19 cellular contexts compared by ENCODE assay signal in genomic region chr5:163362806-163363788, GRCh38.
DNase-seq lines count a peak whose midpoint lies in the region; ATAC-seq and TF ChIP-seq lines count a peak whose summit lies in the region.
"Had no signal": no experiment of that assay in that cellular context is flagged by ENCODE, and none has a peak within 500 bp of the region (broad histone marks: within the 10 kb centered on the region; RNA-seq: fewer than 3 reads in every experiment).

No MANE protein-coding gene starts in this region.

- H3F3A ChIP-seq in SK-N-SH (replicated peaks; ENCODE audit: insufficient read depth), result no peaks in the 10 kb centered on the region

- TF ChIP-seq EP300 in SK-N-SH (IDR thresholded peaks at IDR 0.05; ENCODE audit: borderline replicate concordance in 1 of 2, low read depth in 1 of 2, low read length in 1 of 2), result peak in 1 of 2 experiments; percentile 70; a peak in 2 of 4 replicates

- intact Hi-C loops in head of caudate nucleus (cut with DNase I), result no loop called here

- H4K20me1 ChIP-seq in SK-N-SH (ENCODE audit: insufficient read depth), result no peaks in the 10 kb centered on the region

- no peak overlapping the region for H3K9ac ChIP-seq in SK-N-SH

- no peak overlapping the region for H3K4me3 ChIP-seq in BE2C (ENCODE audit: low read depth, low read length)
- H3K4me3 ChIP-seq in SK-N-SH (ENCODE audit: low read depth in 2 of 2, low read length in 1 of 2), result no peak overlapping the region
- no peak overlapping the region for H3K4me3 ChIP-seq in MG63
- H3K4me3 ChIP-seq: cardiac muscle cell, dorsolateral prefrontal cortex, suprapubic skin had no signal

- H3K27me3 ChIP-seq in BE2C (no peaks in the 10 kb centered on the region), SK-N-SH (ENCODE audit: insufficient read depth) (no peaks in the 10 kb centered on the region; the same call in 1 of the 2 replicates), MG63 (peaks cover 14% of the 10 kb centered on the region)
- H3K27me3 ChIP-seq: cardiac muscle cell, dorsolateral prefrontal cortex, foreskin keratinocyte, suprapubic skin had no signal

- H3K9me2 ChIP-seq in SK-N-SH, result no peaks in the 10 kb centered on the region

- no peak overlapping the region for H2AFZ ChIP-seq in SK-N-SH (ENCODE audit: low read depth)

- peaks cover 15% of the 10 kb centered on the region for H3K4me1 ChIP-seq in BE2C
- peaks cover 0 to 3% of the 10 kb centered on the region in 2 experiments; a peak in 2 of 4 replicates for H3K4me1 ChIP-seq in SK-N-SH (ENCODE audit: control insufficient read depth in 1 of 2, insufficient read depth in 2 of 2, low read depth in 1 of 2, low read length in 1 of 2)
- H3K4me1 ChIP-seq: foreskin keratinocyte, suprapubic skin had no signal

- ATAC-seq in HG03354 (IDR thresholded peaks at IDR 0.05; ENCODE audit: poor library complexity, severe bottlenecking, unreplicated experiment), result peak; percentile 72
- ATAC-seq: foreskin keratinocyte, Panc1 had no signal

- H3K4me2 ChIP-seq in SK-N-SH, result no peak overlapping the region

- H3K79me2 ChIP-seq in SK-N-SH (ENCODE audit: insufficient read depth), result no peaks in the 10 kb centered on the region

- TF ChIP-seq CTCF in BE2C (IDR thresholded peaks at IDR 0.05; ENCODE audit: low read depth, low read length) (no peak), SK-N-SH (IDR thresholded peaks at IDR 0.05) (no peak)

- H3K9me3 ChIP-seq in BE2C, result no peaks in the 10 kb centered on the region
- no peaks in the 10 kb centered on the region for H3K9me3 ChIP-seq in SK-N-SH
- no peaks in the 10 kb centered on the region for H3K9me3 ChIP-seq in MG63
- H3K9me3 ChIP-seq: suprapubic skin had no signal

- H3K36me3 ChIP-seq in BE2C (no peaks in the 10 kb centered on the region), SK-N-SH (replicated peaks in 1 of 2; ENCODE audit: control insufficient read depth in 1 of 2, insufficient read depth in 2 of 2, low read length in 1 of 2) (no peaks in the 10 kb centered on the region), MG63 (no peaks in the 10 kb centered on the region)
- H3K36me3 ChIP-seq: cardiac muscle cell, suprapubic skin had no signal

- DNase-seq in BE2C, result peak; percentile 33
- peak; percentile 55 for DNase-seq in SK-N-SH
- peak; percentile 5 for DNase-seq in glomerular visceral epithelial cell (ENCODE audit: extremely low spot score)
- no peak for DNase-seq in MG63
- DNase-seq in DMS153 treated with DMSO at 0.1 percent for 48 hours (lab: John Stamatoyannopoulos, UW; ENCODE audit: unreplicated experiment), result no peak
- no peak for DNase-seq in head of caudate nucleus
- DNase-seq in medulla oblongata (ENCODE audit: extremely low spot score), result no peak
- DNase-seq: activated CD4-positive, alpha-beta T cell treated with anti-CD3 and anti-CD28 coated beads, Interleukin-2, amount 10 ng/mL, durations not matched to agents 24 days and 14 days; dorsolateral prefrontal cortex; foreskin keratinocyte; KG1; NCI-H1092 treated with DMSO at 0.1 percent for 48 hours; NCI-H2171; NCI-H774 had no signal

- peak overlapping the region in 1 of 2 experiments; percentile 34; a peak in 1 of 4 replicates for H3K27ac ChIP-seq in SK-N-SH (ENCODE audit: low read depth in 2 of 2, low read length in 1 of 2)
- H3K27ac ChIP-seq: cardiac muscle cell, epithelial cell of prostate, foreskin keratinocyte, suprapubic skin had no signal

- WGBS in SK-N-SH (ENCODE audit: low lambda C conversion rate), result 18% methylated on average over 4 of the region's 4 CpGs

- TF ChIP-seq RAD21 in SK-N-SH (IDR thresholded peaks at IDR 0.05; ENCODE audit: low read length), result no peak

- CTCF ChIA-PET in SK-N-SH (lab: Yijun Ruan, JAX), result interaction anchor here (1.1 to 3.1 kb wide), 4 partner anchors 13 to 45 kb away, joined by 5 to 15 read pairs (median 10); no protein-coding TSS in a partner anchor

- POLR2A ChIA-PET in SK-N-SH (lab: Yijun Ruan, JAX), result interaction anchor here (0.9 kb wide), 1 partner anchor 98 kb away, joined by 3 read pairs; no protein-coding TSS in a partner anchor

TF ChIP-seq in SK-N-SH, 30 proteins besides CTCF, POLR2A, EP300 and RAD21:
- peak; percentile 31 for TF ChIP-seq CHD2 (IDR thresholded peaks at IDR 0.05; ENCODE audit: low read length, partially characterized antibody)
- TF ChIP-seq FOXJ3 (CRISPR knock-in tag; IDR thresholded peaks at IDR 0.05), result 0 out of 2 replicates have a peak, but pooled peaks have one; percentile 33
- no peak for TF ChIP-seq IRF3 (IDR thresholded peaks at IDR 0.05; ENCODE audit: low read depth, low read length)
- 0 out of 2 replicates have a peak, but pooled peaks have one; percentile 28 for TF ChIP-seq MXI1 (IDR thresholded peaks at IDR 0.05; ENCODE audit: low read depth, low read length)
- peak; percentile 62 for TF ChIP-seq GATA2 (CRISPR knock-in tag; IDR thresholded peaks at IDR 0.05)
- TF ChIP-seq RCOR1 (IDR thresholded peaks at IDR 0.05; ENCODE audit: low read length), result peak; percentile 66; the same call in 1 of the 2 replicates

Comparison
In these comparisons a context has a peak if more than half of its experiments do, and no peak if none do; other contexts are left out.
1. DNase-seq: peak in BE2C (single experiment), SK-N-SH (single experiment) and glomerular visceral epithelial cell (single experiment); none in MG63 (single experiment), DMS153 treated with DMSO at 0.1 percent for 48 hours (single experiment), head of caudate nucleus (0 of 42) and medulla oblongata (single experiment).